8 cellular contexts compared by ENCODE assay signal in genomic region chr14:100241279-100241678, GRCh38. TPM values are rescaled to one million over a fixed set of nuclear protein-coding genes. Genes with fewer than 3 reads are reported as not detected.
DNase-seq lines count a peak whose midpoint lies in the region; ATAC-seq, FAIRE-seq and TF ChIP-seq lines count a peak whose summit lies in the region.

No MANE protein-coding gene starts in this region.

- no peak overlapping the region for H2AK5ac ChIP-seq in mesenchymal stem cell (ENCODE audit: low read length, severe bottlenecking)

- H3K9me3 ChIP-seq in left ventricle myocardium inferior (replicated peaks), result no peaks in the 10 kb centered on the region
- H3K9me3 ChIP-seq in K562 (replicated peaks; ENCODE audit: control insufficient read depth, insufficient read depth, low read depth, low read length), result no peaks in the 10 kb centered on the region
- no peaks in the 10 kb centered on the region for H3K9me3 ChIP-seq in mesenchymal stem cell (ENCODE audit: control insufficient read depth, low read length)
- H3K9me3 ChIP-seq in vagina, result no peaks in the 10 kb centered on the region

- no peak for TF ChIP-seq EP300 in K562 (IDR thresholded peaks at IDR 0.05; ENCODE audit: low read length)

- peak overlapping the region; percentile 74 for H3K4me2 ChIP-seq in K562 (ENCODE audit: insufficient read depth, low read length)
- peak overlapping the region; percentile 24 for H3K4me2 ChIP-seq in mesenchymal stem cell (ENCODE audit: low read length, poor library complexity, severe bottlenecking)

- no peak overlapping the region for H2BK120ac ChIP-seq in mesenchymal stem cell (ENCODE audit: low read depth, low read length)

- POLR2A ChIA-PET in K562 (lab: Yijun Ruan, JAX), result interaction anchor here (0.8 to 1.1 kb wide), 6 partner anchors 9 to 119 kb away, joined by 3 to 4 read pairs (median 3); no protein-coding TSS in a partner anchor

- no peak overlapping the region for H2BK5ac ChIP-seq in mesenchymal stem cell (ENCODE audit: low read depth, low read length, poor library complexity, severe bottlenecking)

- intact Hi-C loops in left ventricle myocardium inferior (cut with micrococcal nuclease) (no loop called here), left cardiac atrium (cut with DNase I) (no loop called here), K562 (cut with micrococcal nuclease) (no loop called here), vagina (cut with DNase I) (loop anchor here (5.0 kb wide), 1 partner anchor 141 kb away; no protein-coding TSS in a partner anchor)

- no peak for TF ChIP-seq CTCF in left ventricle myocardium inferior (IDR thresholded peaks at IDR 0.05; ENCODE audit: borderline replicate concordance)
- no peak for TF ChIP-seq CTCF in K562 (IDR thresholded peaks at IDR 0.05 in 2 of 3, conservative IDR thresholded peaks at IDR 0.05 in 1 of 3; ENCODE audit: insufficient read depth in 2 of 3, low read depth in 1 of 3, low read length in 3 of 3)
- TF ChIP-seq CTCF in vagina (IDR thresholded peaks at IDR 0.05), result no peak

- no peak overlapping the region for H3K18ac ChIP-seq in mesenchymal stem cell (ENCODE audit: low read depth in 1 of 2, low read length in 2 of 2)

- H3K4ac ChIP-seq in mesenchymal stem cell (ENCODE audit: low read depth in 1 of 2, low read length in 2 of 2), result no peak overlapping the region

- TF ChIP-seq POLR2A in K562 (conservative IDR thresholded peaks at IDR 0.05) (no peak), vagina (IDR thresholded peaks at IDR 0.05) (no peak)

- H3K79me1 ChIP-seq in mesenchymal stem cell (replicated peaks; ENCODE audit: low read length, poor library complexity, severe bottlenecking), result no peaks in the 10 kb centered on the region

- H3K79me2 ChIP-seq in K562 (ENCODE audit: control insufficient read depth, insufficient read depth, low read length), result peaks cover 90% of the 10 kb centered on the region

- H4K20me1 ChIP-seq in K562 (replicated peaks; ENCODE audit: control insufficient read depth, insufficient read depth, low read length), result peaks cover 41% of the 10 kb centered on the region

- no peak overlapping the region for H4K91ac ChIP-seq in mesenchymal stem cell (ENCODE audit: low read length)

- no peak overlapping the region for H3K23ac ChIP-seq in mesenchymal stem cell (ENCODE audit: low read length in 2 of 2)

- BruUV-seq in K562 (replicated peaks; lab: Mats Ljungman, UMichigan), result no TSS peak

- CTCF ChIA-PET in K562 (lab: Yijun Ruan, JAX; ENCODE audit: low intra/inter-chr PET ratio), result interaction anchor here (1.6 kb wide), 1 partner anchor 49 kb away, joined by 9 read pairs; no protein-coding TSS in a partner anchor

- no peak overlapping the region for H4K8ac ChIP-seq in mesenchymal stem cell (ENCODE audit: low read length)

- no peaks in the 10 kb centered on the region for H3K9me1 ChIP-seq in K562 (ENCODE audit: control insufficient read depth, insufficient read depth, low read length)

- WGBS in K562 (ENCODE audit: insufficient coverage, low coverage, missing lambda C conversion rate), result 0% methylated on average over 3 of the region's 3 CpGs
- 70% methylated on average over 2 of the region's 3 CpGs for WGBS in mesenchymal stem cell

- H3K9ac ChIP-seq in K562 (ENCODE audit: insufficient read depth in 1 of 2, low read depth in 2 of 2, low read length in 2 of 2) (peak overlapping the region; percentile 69 to 86), mesenchymal stem cell (ENCODE audit: low read length) (peak overlapping the region; percentile 97)

- H3K27ac ChIP-seq in left ventricle myocardium inferior (replicated peaks), result peak overlapping the region; percentile 99
- peak overlapping the region; percentile 77; the same call in 1 of the 3 replicates for H3K27ac ChIP-seq in K562 (ENCODE audit: extremely low read depth, low read depth, low read length)
- H3K27ac ChIP-seq in mesenchymal stem cell (ENCODE audit: low read length, poor library complexity, severe bottlenecking), result no peak overlapping the region
- H3K27ac ChIP-seq in vagina, result peak overlapping the region; percentile 99

- DNase-seq in left ventricle myocardium inferior (no peak), left cardiac atrium (no peak), K562 (ENCODE audit: extremely low read depth in 1 of 4, low spot score in 3 of 4) (peak in 1 of 4 experiments; percentile 22), mesenchymal stem cell (peak; percentile 44), vagina (ENCODE audit: extremely low spot score in 2 of 2) (no peak), ecto neural progenitor cell (ENCODE audit: low spot score) (no peak), NCI-H510A treated with DMSO at 0.1 percent for 48 hours (lab: John Stamatoyannopoulos, UW) (no peak)

- H2BK15ac ChIP-seq in mesenchymal stem cell (ENCODE audit: low read depth, poor library complexity, severe bottlenecking), result no peak overlapping the region

- peaks cover 87% of the 10 kb centered on the region for H3K4me1 ChIP-seq in left ventricle myocardium inferior
- H3K4me1 ChIP-seq in K562 (replicated peaks in 1 of 2; ENCODE audit: control insufficient read depth in 2 of 2, insufficient read depth in 2 of 2, low read length in 2 of 2), result peaks cover 19 to 22% of the 10 kb centered on the region in 2 experiments; a peak in 4 of 5 replicates
- H3K4me1 ChIP-seq in mesenchymal stem cell (ENCODE audit: control insufficient read depth, insufficient read depth, low read depth, low read length), result peaks cover 15% of the 10 kb centered on the region
- peaks cover 68% of the 10 kb centered on the region for H3K4me1 ChIP-seq in vagina

- no peak for TF ChIP-seq RAD21 in K562 (CRISPR knock-in tag; conservative IDR thresholded peaks at IDR 0.05 in 1 of 2, IDR thresholded peaks at IDR 0.05 in 1 of 2)

- H3K27me3 ChIP-seq in left ventricle myocardium inferior (ENCODE audit: low read depth) (no peaks in the 10 kb centered on the region), K562 (ENCODE audit: control insufficient read depth in 2 of 2, insufficient read depth in 2 of 2, low read length in 2 of 2) (no peaks in the 10 kb centered on the region), mesenchymal stem cell (ENCODE audit: control insufficient read depth in 1 of 2, insufficient read depth in 1 of 2, low read length in 2 of 2) (no peaks in the 10 kb centered on the region), vagina (no peaks in the 10 kb centered on the region)

- no peak overlapping the region for H2AFZ ChIP-seq in K562 (ENCODE audit: low read depth, low read length)
- no peak overlapping the region for H2AFZ ChIP-seq in mesenchymal stem cell (ENCODE audit: low read depth, low read length)

- no peak for ATAC-seq in left cardiac atrium
- no peak for ATAC-seq in K562
- no peak for ATAC-seq in HG02623 (IDR thresholded peaks at IDR 0.05; ENCODE audit: unreplicated experiment)

- H3K36me3 ChIP-seq in left ventricle myocardium inferior (no peaks in the 10 kb centered on the region), K562 (ENCODE audit: control insufficient read depth, insufficient read depth, low read length) (peaks cover 26% of the 10 kb centered on the region), mesenchymal stem cell (ENCODE audit: control insufficient read depth in 1 of 2, insufficient read depth in 2 of 2, low read depth in 1 of 2, low read length in 2 of 2) (peaks cover 0 to 10% of the 10 kb centered on the region in 2 experiments), vagina (no peaks in the 10 kb centered on the region)

- no peak overlapping the region for H3K14ac ChIP-seq in mesenchymal stem cell (ENCODE audit: low read length in 2 of 2)

- H2BK12ac ChIP-seq in mesenchymal stem cell (ENCODE audit: low read length in 2 of 2), result no peak overlapping the region

- in situ Hi-C loops in K562 (cut with MboI), result no loop called here

- H3K4me3 ChIP-seq in left ventricle myocardium inferior, result peak overlapping the region; percentile 100
- peak overlapping the region; percentile 80 for H3K4me3 ChIP-seq in K562
- H3K4me3 ChIP-seq in mesenchymal stem cell (ENCODE audit: insufficient read depth in 1 of 2, low read depth in 1 of 2, low read length in 2 of 2), result peak overlapping the region in 1 of 2 experiments; percentile 88
- H3K4me3 ChIP-seq in vagina, result peak overlapping the region; percentile 84 to 100

- peak; percentile 6 for FAIRE-seq in K562 (lab: Jason Lieb, UNC)

TF ChIP-seq in K562, 482 proteins besides CTCF, POLR2A, EP300 and RAD21:
- TF ChIP-seq SIN3A (IDR thresholded peaks at IDR 0.05; ENCODE audit: borderline replicate concordance in 2 of 2, control insufficient read depth in 1 of 2, low read depth in 2 of 2, low read length in 2 of 2) (peak; percentile 50 to 71; a peak in 2 of 4 replicates), KLF10 (CRISPR knock-in tag; IDR thresholded peaks at IDR 0.05) (no peak), DDX20 (tag; IDR thresholded peaks at IDR 0.05; ENCODE audit: low read depth) (no peak)

RNA-seq across cellular contexts. Expression of gene YY1, which starts 2.3 kb away (rescaled TPM):
- total RNA-seq in left ventricle myocardium inferior (44.7 TPM), left cardiac atrium (10 to 100 TPM; 41.0 to 45.7 TPM), K562 (2014; rRNA removed) (45.3 and 46.7 TPM in 2 replicates), K562 (2014; rRNA removed; fragmentation: Illumina TruSeq; extraction: Trizol) (70.8 and 81.3 TPM in 2 replicates), K562 (2015; rRNA removed; fragmentation: Illumina TruSeq; extraction: Trizol) (44.3 and 53.0 TPM in 2 replicates), K562 (2021) (74.2 and 76.9 TPM in 2 replicates), vagina (43.0 TPM)
- total RNA-seq in K562 (2011; cell fraction: chromatin; rRNA removed; ENCODE audit: low replicate concordance), result 30.4 and 53.6 TPM in 2 replicates
- 21.0 and 21.6 TPM in 2 replicates for total RNA-seq in K562 (2011; cell fraction: nucleolus; rRNA removed)
- total RNA-seq in K562 (2011; cell fraction: nucleoplasm; rRNA removed), result 32.7 and 52.1 TPM in 2 replicates
- polyA plus RNA-seq in K562 (2011; rRNA removed) (35.4 and 55.0 TPM in 2 replicates), K562 (2014; fragmentation: Illumina TruSeq; extraction: Trizol) (43.9 and 46.5 TPM in 2 replicates), K562 (2014; fragmentation: Nextera tagmentation; extraction: Ambion mirVana) (10 to 100 TPM; 20.8 to 21.0 TPM), K562 (2014; rRNA removed) (28.8 and 29.0 TPM in 2 replicates)
- polyA plus RNA-seq in K562 (2011; cell fraction: cytosol; rRNA removed), result 16.4 TPM in 2 replicates
- polyA plus RNA-seq in K562 (2011; cell fraction: nucleus; rRNA removed), result 22.7 and 24.9 TPM in 2 replicates
- polyA plus RNA-seq in K562 (2012), result 44.5 and 48.2 TPM in 2 replicates
- 33.4 and 50.0 TPM in 2 replicates for polyA minus RNA-seq in K562 (2011; rRNA and poly(A)+ RNA removed)
- 21.0 and 27.0 TPM in 2 replicates for polyA minus RNA-seq in K562 (2011; cell fraction: cytosol; rRNA and poly(A)+ RNA removed)
- polyA minus RNA-seq in K562 (2011; cell fraction: nucleus; rRNA and poly(A)+ RNA removed), result 11.6 and 19.1 TPM in 2 replicates
- polyA plus RNA-seq in mesenchymal stem cell (2013, experiment 1 of 2), result 111 TPM
- polyA plus RNA-seq in mesenchymal stem cell (2013, experiment 2 of 2), result 112 TPM
